ENCODE assay signal across 1 cellular context in genomic region chr15:40124807-40125285, GRCh38.
TF ChIP-seq lines count a peak whose summit lies in the region.

No MANE protein-coding gene starts in this region.

TF ChIP-seq in H1, 55 proteins besides CTCF, POLR2A, EP300 and RAD21:
- TF ChIP-seq TCF12 (IDR thresholded peaks at IDR 0.05; ENCODE audit: low read depth, low read length) (0 out of 2 replicates have a peak, but pooled peaks have one; percentile 24), YY1 (IDR thresholded peaks at IDR 0.05; ENCODE audit: low read depth, low read length) (0 out of 2 replicates have a peak, but pooled peaks have one; percentile 17), CTBP2 (IDR thresholded peaks at IDR 0.05; ENCODE audit: borderline replicate concordance, insufficient read depth, insufficient read length, low read length) (peak; percentile 68), RBBP5 (IDR thresholded peaks at IDR 0.05; ENCODE audit: borderline replicate concordance, low read depth, low read length) (peak; percentile 92), HDAC2 (IDR thresholded peaks at IDR 0.05; ENCODE audit: borderline replicate concordance in 1 of 2, low read depth in 2 of 2, low read length in 2 of 2) (peak in 1 of 2 experiments; percentile 8; a peak in 1 of 4 replicates), ASH2L (IDR thresholded peaks at IDR 0.05; ENCODE audit: low read length) (peak; percentile 97), SP1 (IDR thresholded peaks at IDR 0.05; ENCODE audit: low read depth, low read length) (peak; percentile 83; the same call in 1 of the 2 replicates)
